14 cellular contexts compared by ENCODE assay signal in the genomic region with DNA sequence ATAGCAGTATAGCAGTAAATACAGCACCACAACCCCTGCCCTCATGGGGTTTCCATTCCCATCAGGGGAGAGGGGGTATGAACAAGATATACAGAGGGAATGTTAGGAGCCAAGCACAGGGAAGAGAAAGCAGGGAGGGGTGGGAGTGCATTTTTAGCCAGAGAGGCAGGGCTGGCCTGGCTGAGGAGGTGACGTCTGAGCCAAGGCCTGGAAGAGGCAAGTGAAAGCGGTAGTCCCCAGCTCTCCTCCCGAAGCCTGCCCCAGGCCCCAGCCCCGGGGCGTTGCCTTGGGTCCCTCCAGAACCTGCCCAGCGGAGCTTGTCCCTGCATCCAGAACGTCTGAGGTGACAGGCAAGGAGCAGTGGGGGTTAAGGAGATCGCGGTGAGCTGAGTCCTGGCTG. TPM values are rescaled to one million over a fixed set of nuclear protein-coding genes. Genes with fewer than 3 reads are reported as not detected.
DNase-seq lines count a peak whose midpoint lies in the region; ATAC-seq lines count a peak whose summit lies in the region.
"Had no signal": no experiment of that assay in that cellular context is flagged by ENCODE, and none has a peak within 500 bp of the region (broad histone marks: within the 10 kb centered on the region; RNA-seq: fewer than 3 reads in every experiment).

No MANE protein-coding gene starts in this region.

- POLR2A ChIA-PET in activated CD4-positive, alpha-beta T cell treated with anti-CD3 and anti-CD28 coated beads for 36 hours (lab: Charles Lee): no interaction called here

- no peak overlapping the region for H3K4me3 ChIP-seq in skeletal muscle tissue (ENCODE audit: low read length in 3 of 3)

- no peak overlapping the region for H3K4me3 Mint-ChIP-seq in activated CD4-positive, alpha-beta T cell treated with anti-CD3 and anti-CD28 coated beads for 36 hours
- peak overlapping the region; percentile 84 for H3K4me3 Mint-ChIP-seq in T-helper 17 cell

- H3K4me1 ChIP-seq in skeletal muscle tissue (ENCODE audit: control insufficient read depth in 3 of 3, insufficient read depth in 3 of 3, low read length in 3 of 3): peaks cover 35 to 62% (median 50%) of the 10 kb centered on the region in 3 donors
- H3K4me1 ChIP-seq: parathyroid adenoma had no signal

- CTCF ChIA-PET in activated CD4-positive, alpha-beta T cell treated with anti-CD3 and anti-CD28 coated beads for 36 hours (lab: Charles Lee): interaction anchor here (0.7 kb wide), 1 partner anchor 666 kb away, joined by 3 read pairs; no protein-coding TSS in a partner anchor

- H3K36me3 Mint-ChIP-seq in activated CD4-positive, alpha-beta T cell treated with anti-CD3 and anti-CD28 coated beads for 36 hours (ENCODE audit: low read depth): no peaks in the 10 kb centered on the region
- no peaks in the 10 kb centered on the region for H3K36me3 Mint-ChIP-seq in T-helper 17 cell (ENCODE audit: low read depth)

- peak overlapping the region; percentile 67 for H3K27ac ChIP-seq in skeletal muscle tissue (ENCODE audit: low read depth, low read length)
- H3K27ac ChIP-seq: parathyroid adenoma had no signal

- no peaks in the 10 kb centered on the region for H3K27me3 ChIP-seq in skeletal muscle tissue (ENCODE audit: control insufficient read depth in 3 of 3, insufficient read depth in 3 of 3, low read length in 3 of 3)
- H3K27me3 ChIP-seq: adrenal gland had no signal

- peaks cover 27% of the 10 kb centered on the region for H3K4me1 Mint-ChIP-seq in activated CD4-positive, alpha-beta T cell treated with anti-CD3 and anti-CD28 coated beads for 36 hours
- peaks cover 29% of the 10 kb centered on the region for H3K4me1 Mint-ChIP-seq in T-helper 17 cell

- no peaks in the 10 kb centered on the region for H3K36me3 ChIP-seq in skeletal muscle tissue (ENCODE audit: control insufficient read depth in 3 of 3, insufficient read depth in 3 of 3, low read length in 3 of 3)
- H3K36me3 ChIP-seq: adrenal gland had no signal

- intact Hi-C loops in activated CD4-positive, alpha-beta T cell treated with anti-CD3 and anti-CD28 coated beads for 36 hours (cut with DNase I, micrococcal nuclease): no loop called here

- H3K27ac Mint-ChIP-seq in activated CD4-positive, alpha-beta T cell treated with anti-CD3 and anti-CD28 coated beads for 36 hours: peak overlapping the region; percentile 56
- peak overlapping the region; percentile 85 for H3K27ac Mint-ChIP-seq in T-helper 17 cell

- no peaks in the 10 kb centered on the region for H3K9me3 Mint-ChIP-seq in activated CD4-positive, alpha-beta T cell treated with anti-CD3 and anti-CD28 coated beads for 36 hours (ENCODE audit: low read depth)

- H3K9me3 ChIP-seq in T-helper 17 cell (ENCODE audit: control insufficient read depth, low read length, poor library complexity, severe bottlenecking) (no peaks in the 10 kb centered on the region), skeletal muscle tissue (ENCODE audit: control insufficient read depth in 3 of 3, low read length in 3 of 3) (no peaks in the 10 kb centered on the region)
- H3K9me3 ChIP-seq: adrenal gland had no signal

- no peak for DNase-seq in activated CD4-positive, alpha-beta T cell treated with anti-CD3 and anti-CD28 coated beads for 36 hours
- DNase-seq in activated CD4-positive, alpha-beta T cell treated with anti-CD3 and anti-CD28 coated beads, Interleukin-2, amount 50 U/mL, for 1 hour: no peak
- no peak for DNase-seq in T-helper 17 cell
- peak; percentile 31 for DNase-seq in left kidney (ENCODE audit: low read depth, low spot score)
- DNase-seq in globus pallidus (ENCODE audit: low spot score): no peak
- no peak for DNase-seq in SHP77 treated with DMSO at 0.1 percent for 48 hours (lab: John Stamatoyannopoulos, UW)
- DNase-seq: KG1, NCI-H1436, NCI-H345, SIG-M5 had no signal

- no peak for ATAC-seq in activated CD4-positive, alpha-beta T cell treated with anti-CD3 and anti-CD28 coated beads for 36 hours
- no peak for ATAC-seq in T-helper 17 cell
- ATAC-seq in GM21360 (IDR thresholded peaks at IDR 0.05; ENCODE audit: unreplicated experiment): no peak

- no peaks in the 10 kb centered on the region for H3K27me3 Mint-ChIP-seq in activated CD4-positive, alpha-beta T cell treated with anti-CD3 and anti-CD28 coated beads for 36 hours
- no peaks in the 10 kb centered on the region for H3K27me3 Mint-ChIP-seq in T-helper 17 cell

- peak overlapping the region in 2 of 3 donors; percentile 2 to 73 for H3K9ac ChIP-seq in skeletal muscle tissue (ENCODE audit: low read depth in 1 of 3, low read length in 3 of 3)
- H3K9ac ChIP-seq: parathyroid adenoma had no signal

RNA-seq across cellular contexts. Expression of gene FOSL2, which starts 45.1 kb away (rescaled TPM):
- total RNA-seq in activated CD4-positive, alpha-beta T cell treated with anti-CD3 and anti-CD28 coated beads for 36 hours: 100 to 1,000 TPM; 135 to 225 TPM
- 100 to 1,000 TPM; 114 to 153 TPM for total RNA-seq in T-helper 17 cell
- 10.4 TPM for total RNA-seq in skeletal muscle tissue

Comparison
In these comparisons a context has a peak if more than half of its experiments do, and no peak if none do; other contexts are left out.
1. RNA of gene FOSL2, which starts 45.1 kb away (total RNA-seq): 135 to 225 TPM in activated CD4-positive, alpha-beta T cell treated with anti-CD3 and anti-CD28 coated beads for 36 hours and 114 to 153 TPM in T-helper 17 cell; 10.4 TPM in skeletal muscle tissue (single experiment); every median in the first group is over 10 times any median in the second.